26 cellular contexts compared by ENCODE assay signal in the genomic region with DNA sequence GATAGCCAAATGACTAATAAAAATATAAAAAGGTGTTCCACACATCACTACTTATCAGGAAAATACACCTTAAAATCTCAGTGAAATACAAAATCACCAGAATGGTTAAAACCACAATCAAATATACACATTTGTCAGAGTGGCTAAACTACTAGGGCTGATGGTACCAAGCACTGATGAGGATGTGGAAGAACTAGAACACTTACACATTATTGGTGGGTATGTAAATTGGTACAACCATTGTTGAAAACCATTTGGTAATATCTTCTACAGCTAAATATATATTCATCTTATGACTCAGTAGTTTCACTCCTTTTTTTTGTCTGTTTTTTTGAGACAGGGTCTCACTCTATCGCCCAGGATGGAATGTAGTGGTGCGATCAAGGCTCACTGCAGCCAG.
"Had no signal": no experiment of that assay in that cellular context is flagged by ENCODE, and none has a peak within 500 bp of the region (broad histone marks: within the 10 kb centered on the region; RNA-seq: fewer than 3 reads in every experiment).

No MANE protein-coding gene starts in this region.

- ATAC-seq: effector memory CD8-positive, alpha-beta T cell; esophagus mucosa; gastrocnemius medialis; heart right ventricle; left cardiac atrium; left lung; left ventricle myocardium superior; lower lobe of right lung; naive thymus-derived CD4-positive, alpha-beta T cell had no signal

- H3K9me3 Mint-ChIP-seq: dendritic cell treated with granulocyte-macrophage colony-stimulating factor and Interleukin-4, amounts not matched to agents 40 ng/mL and 50 ng/mL, for 4 days; effector memory CD8-positive, alpha-beta T cell; endodermal cell; naive thymus-derived CD4-positive, alpha-beta T cell had no signal

- FAIRE-seq: endometrium, islet of Langerhans, keratinocyte had no signal

- H3K4me3 ChIP-seq: colonic mucosa, esophagus squamous epithelium, gastrocnemius medialis, heart right ventricle, left lung, lower lobe of right lung had no signal

- H3K27ac Mint-ChIP-seq: dendritic cell treated with granulocyte-macrophage colony-stimulating factor and Interleukin-4, amounts not matched to agents 40 ng/mL and 50 ng/mL, for 4 days; effector memory CD8-positive, alpha-beta T cell; endodermal cell; naive thymus-derived CD4-positive, alpha-beta T cell had no signal

- H3K36me3 ChIP-seq: colonic mucosa, esophagus squamous epithelium, gastrocnemius medialis, heart right ventricle, left lung, lower lobe of right lung had no signal

- H3K4me3 Mint-ChIP-seq: dendritic cell treated with granulocyte-macrophage colony-stimulating factor and Interleukin-4, amounts not matched to agents 40 ng/mL and 50 ng/mL, for 4 days; effector memory CD8-positive, alpha-beta T cell; endodermal cell; naive thymus-derived CD4-positive, alpha-beta T cell had no signal

- H3K4me1 Mint-ChIP-seq: endodermal cell; naive thymus-derived CD4-positive, alpha-beta T cell had no signal

- H3K27me3 Mint-ChIP-seq: dendritic cell treated with granulocyte-macrophage colony-stimulating factor and Interleukin-4, amounts not matched to agents 40 ng/mL and 50 ng/mL, for 4 days; effector memory CD8-positive, alpha-beta T cell; naive thymus-derived CD4-positive, alpha-beta T cell had no signal

- DNase-seq: colonic mucosa; cortex of kidney; effector CD8-positive, alpha-beta T cell; effector memory CD8-positive, alpha-beta T cell; endodermal cell; erythroblast; esophagus squamous epithelium; foreskin fibroblast; foreskin melanocyte; gastrocnemius medialis; glutamatergic neuron; head of caudate nucleus; heart right ventricle; hippocampal formation; left cardiac atrium; left lung; left ventricle myocardium superior; lower lobe of right lung; mesendoderm; midbrain; naive thymus-derived CD4-positive, alpha-beta T cell had no signal

- H3K27me3 ChIP-seq: colonic mucosa, esophagus squamous epithelium, gastrocnemius medialis, heart right ventricle, left lung had no signal
